ENCODE assay signal across 1 cellular context in genomic region chr12:109695961-109696461, GRCh38.
TF ChIP-seq lines count a peak whose summit lies in the region.

No MANE protein-coding gene starts in this region.

TF ChIP-seq in HepG2, 621 proteins besides CTCF, POLR2A, EP300 and RAD21 (continued from another document and continues in another):
- TF ChIP-seq AHDC1 (CRISPR knock-in tag; IDR thresholded peaks at IDR 0.05; ENCODE audit: borderline replicate concordance) (no peak), ZNF652 (CRISPR knock-in tag; IDR thresholded peaks at IDR 0.05; ENCODE audit: borderline replicate concordance, low read depth) (no peak), FOXP4 (CRISPR knock-in tag; IDR thresholded peaks at IDR 0.05) (0 out of 2 replicates have a peak, but pooled peaks have one; percentile 13), RFXANK (CRISPR knock-in tag; IDR thresholded peaks at IDR 0.05) (no peak), ZNF225 (CRISPR knock-in tag; IDR thresholded peaks at IDR 0.05) (no peak), ZNF564 (CRISPR knock-in tag; IDR thresholded peaks at IDR 0.05) (no peak), ZNF558 (CRISPR knock-in tag; IDR thresholded peaks at IDR 0.05; ENCODE audit: borderline replicate concordance) (no peak), HDAC1 (CRISPR knock-in tag; IDR thresholded peaks at IDR 0.05) (no peak), NR2C2 (CRISPR knock-in tag; IDR thresholded peaks at IDR 0.05; ENCODE audit: borderline replicate concordance) (no peak), ZBTB8A (CRISPR knock-in tag; IDR thresholded peaks at IDR 0.05; ENCODE audit: borderline replicate concordance, low read depth) (no peak), TERF1 (CRISPR knock-in tag; IDR thresholded peaks at IDR 0.05) (no peak), PHF21A (CRISPR knock-in tag; IDR thresholded peaks at IDR 0.05) (peak; percentile 36; the same call in 1 of the 2 replicates), ZBTB10 (CRISPR knock-in tag; IDR thresholded peaks at IDR 0.05; ENCODE audit: borderline replicate concordance) (peak; percentile 55; the same call in 1 of the 2 replicates), SKIL (CRISPR knock-in tag; IDR thresholded peaks at IDR 0.05; ENCODE audit: borderline replicate concordance) (0 out of 2 replicates have a peak, but pooled peaks have one; percentile 15), PAXIP1 (CRISPR knock-in tag; conservative IDR thresholded peaks at IDR 0.05) (0 out of 2 replicates have a peak, but pooled peaks have one; percentile 25), MTA1 (CRISPR knock-in tag; IDR thresholded peaks at IDR 0.05; ENCODE audit: borderline replicate concordance) (peak; percentile 30; the same call in 1 of the 2 replicates), NAIF1 (CRISPR knock-in tag; IDR thresholded peaks at IDR 0.05; ENCODE audit: borderline replicate concordance) (no peak), BCL6 (CRISPR knock-in tag; IDR thresholded peaks at IDR 0.05) (peak; percentile 53; the same call in 1 of the 2 replicates), MLX (CRISPR knock-in tag; IDR thresholded peaks at IDR 0.05) (no peak), ZNF784 (CRISPR knock-in tag; IDR thresholded peaks at IDR 0.05; ENCODE audit: borderline replicate concordance) (no peak), SOX5 (CRISPR knock-in tag; IDR thresholded peaks at IDR 0.05; ENCODE audit: borderline replicate concordance) (peak; percentile 48; the same call in 1 of the 2 replicates), SP2 (CRISPR knock-in tag; IDR thresholded peaks at IDR 0.05) (no peak), ZNF740 (CRISPR knock-in tag; IDR thresholded peaks at IDR 0.05) (no peak), IRX3 (CRISPR knock-in tag; IDR thresholded peaks at IDR 0.05; ENCODE audit: borderline replicate concordance, low read depth) (no peak), RARG (CRISPR knock-in tag; IDR thresholded peaks at IDR 0.05; ENCODE audit: low read depth) (no peak), HNF4A (CRISPR knock-in tag; IDR thresholded peaks at IDR 0.05) (peak; percentile 36; the same call in 1 of the 2 replicates)
